18 cellular contexts compared by ENCODE assay signal in the genomic region with DNA sequence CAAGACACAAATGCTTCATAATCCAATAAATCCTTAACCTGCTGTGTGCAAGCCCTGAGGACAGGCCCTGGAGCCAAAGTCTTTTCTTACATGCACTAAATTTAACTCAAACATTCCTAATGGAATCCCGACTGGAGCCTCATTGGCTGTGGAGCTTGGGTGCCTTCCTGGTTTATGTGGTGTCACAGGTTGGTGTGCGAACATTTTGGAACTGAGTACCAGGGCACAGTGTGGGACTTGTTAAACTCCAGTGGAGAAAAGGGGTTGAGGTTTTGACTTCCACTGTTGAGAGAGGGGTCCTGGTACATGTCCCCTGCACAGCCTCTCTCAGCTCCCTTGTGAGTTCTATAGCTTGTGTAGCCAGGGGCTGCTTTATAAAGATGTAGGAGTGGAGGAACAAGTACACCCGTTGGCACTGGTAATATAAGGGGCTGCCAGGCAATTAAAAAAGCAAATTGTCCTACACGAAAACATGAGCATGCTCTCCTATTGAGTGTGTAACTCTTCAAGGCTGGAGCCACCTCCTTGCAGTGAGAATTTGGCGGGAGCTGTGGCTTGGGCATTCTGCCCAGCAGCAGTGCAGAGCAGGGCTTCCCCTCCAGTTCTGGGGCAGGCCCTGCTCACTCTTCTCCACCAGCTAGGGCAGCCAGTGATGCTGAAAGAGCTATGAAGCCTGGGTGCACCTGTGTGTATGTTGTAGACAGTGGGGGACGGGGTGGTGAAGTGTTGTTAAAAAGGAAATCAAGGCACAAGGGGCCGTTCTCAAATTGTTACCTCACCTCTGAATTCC.
DNase-seq lines count a peak whose midpoint lies in the region; ATAC-seq lines count a peak whose summit lies in the region.
"Had no signal": no experiment of that assay in that cellular context is flagged by ENCODE, and none has a peak within 500 bp of the region (broad histone marks: within the 10 kb centered on the region; RNA-seq: fewer than 3 reads in every experiment).

No MANE protein-coding gene starts in this region.

- intact Hi-C loops in head of caudate nucleus (cut with DNase I), result no loop called here

- peak; percentile 55 for DNase-seq in DMS 273 (lab: John Stamatoyannopoulos, UW; ENCODE audit: unreplicated experiment)
- DNase-seq in H4 (ENCODE audit: low spot score), result peak; percentile 27
- DNase-seq in NCI-H2107 treated with DMSO at 0.1 percent for 48 hours (lab: John Stamatoyannopoulos, UW; ENCODE audit: unreplicated experiment), result peak; percentile 28
- DNase-seq in head of caudate nucleus, result peak in 28 of 42 donors; percentile 3 to 53 (median 24)
- DNase-seq in ecto neural progenitor cell (ENCODE audit: low spot score), result no peak
- no peak for DNase-seq in iPS-NIHi7 (ENCODE audit: extremely low spot score)
- DNase-seq in dermis blood vessel endothelial cell, result no peak
- DNase-seq: activated CD8-positive, alpha-beta memory T cell treated with anti-CD3 and anti-CD28 coated beads, Interleukin-2, amount 10 ng/mL, durations not matched to agents 7 days and 5 days; activated effector memory CD4-positive, alpha-beta T cell treated with Interleukin-2 at 50 U/mL for 16 hours; esophagus squamous epithelium; HFFc6; Kasumi-1; NCI-H187; NCI-H526; SJCRH30; stimulated activated CD4-positive, alpha-beta T cell treated with anti-CD3 and anti-CD28 coated beads, Interleukin-2, amount 100 ng/mL, for 24 hours had no signal

- no peak for ATAC-seq in HG02759 (IDR thresholded peaks at IDR 0.05; ENCODE audit: unreplicated experiment)
- ATAC-seq: A549; activated CD8-positive, alpha-beta memory T cell treated with anti-CD3 and anti-CD28 coated beads, Interleukin-2, amount 10 ng/mL, durations not matched to agents 7 days and 5 days had no signal

Comparison
In these comparisons a context has a peak if more than half of its experiments do, and no peak if none do; other contexts are left out.
1. DNase-seq: peak in DMS 273 (single experiment), H4 (single experiment), NCI-H2107 treated with DMSO at 0.1 percent for 48 hours (single experiment) and head of caudate nucleus (28 of 42); none in ecto neural progenitor cell (single experiment), iPS-NIHi7 (single experiment) and dermis blood vessel endothelial cell (single experiment).